Comparison of ENCODE assay signal across 1 cellular context in the genomic region with DNA sequence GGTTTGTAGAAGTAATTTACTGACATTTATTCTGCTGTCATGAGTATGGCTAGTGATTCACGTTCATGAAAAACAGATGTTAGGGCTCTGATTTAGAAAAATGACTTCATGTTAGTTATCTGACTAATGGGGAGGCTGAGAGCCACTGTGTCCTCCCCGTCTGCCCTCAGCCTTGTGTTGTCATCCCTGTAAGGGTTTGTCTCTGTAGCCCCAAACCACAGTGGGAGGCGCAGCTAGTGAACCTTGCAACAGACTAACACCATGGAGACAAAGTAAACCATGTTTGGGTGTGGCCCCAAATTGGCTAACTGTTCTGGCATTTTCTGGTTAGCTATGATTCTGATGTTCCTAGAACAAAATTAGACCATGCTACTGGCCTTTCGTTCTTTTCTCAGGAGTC.
TF ChIP-seq lines count a peak whose summit lies in the region.

No MANE protein-coding gene starts in this region.

TF ChIP-seq in K562, 482 proteins besides CTCF, POLR2A, EP300 and RAD21 (continued from another document):
- TF ChIP-seq, protein P1, sequence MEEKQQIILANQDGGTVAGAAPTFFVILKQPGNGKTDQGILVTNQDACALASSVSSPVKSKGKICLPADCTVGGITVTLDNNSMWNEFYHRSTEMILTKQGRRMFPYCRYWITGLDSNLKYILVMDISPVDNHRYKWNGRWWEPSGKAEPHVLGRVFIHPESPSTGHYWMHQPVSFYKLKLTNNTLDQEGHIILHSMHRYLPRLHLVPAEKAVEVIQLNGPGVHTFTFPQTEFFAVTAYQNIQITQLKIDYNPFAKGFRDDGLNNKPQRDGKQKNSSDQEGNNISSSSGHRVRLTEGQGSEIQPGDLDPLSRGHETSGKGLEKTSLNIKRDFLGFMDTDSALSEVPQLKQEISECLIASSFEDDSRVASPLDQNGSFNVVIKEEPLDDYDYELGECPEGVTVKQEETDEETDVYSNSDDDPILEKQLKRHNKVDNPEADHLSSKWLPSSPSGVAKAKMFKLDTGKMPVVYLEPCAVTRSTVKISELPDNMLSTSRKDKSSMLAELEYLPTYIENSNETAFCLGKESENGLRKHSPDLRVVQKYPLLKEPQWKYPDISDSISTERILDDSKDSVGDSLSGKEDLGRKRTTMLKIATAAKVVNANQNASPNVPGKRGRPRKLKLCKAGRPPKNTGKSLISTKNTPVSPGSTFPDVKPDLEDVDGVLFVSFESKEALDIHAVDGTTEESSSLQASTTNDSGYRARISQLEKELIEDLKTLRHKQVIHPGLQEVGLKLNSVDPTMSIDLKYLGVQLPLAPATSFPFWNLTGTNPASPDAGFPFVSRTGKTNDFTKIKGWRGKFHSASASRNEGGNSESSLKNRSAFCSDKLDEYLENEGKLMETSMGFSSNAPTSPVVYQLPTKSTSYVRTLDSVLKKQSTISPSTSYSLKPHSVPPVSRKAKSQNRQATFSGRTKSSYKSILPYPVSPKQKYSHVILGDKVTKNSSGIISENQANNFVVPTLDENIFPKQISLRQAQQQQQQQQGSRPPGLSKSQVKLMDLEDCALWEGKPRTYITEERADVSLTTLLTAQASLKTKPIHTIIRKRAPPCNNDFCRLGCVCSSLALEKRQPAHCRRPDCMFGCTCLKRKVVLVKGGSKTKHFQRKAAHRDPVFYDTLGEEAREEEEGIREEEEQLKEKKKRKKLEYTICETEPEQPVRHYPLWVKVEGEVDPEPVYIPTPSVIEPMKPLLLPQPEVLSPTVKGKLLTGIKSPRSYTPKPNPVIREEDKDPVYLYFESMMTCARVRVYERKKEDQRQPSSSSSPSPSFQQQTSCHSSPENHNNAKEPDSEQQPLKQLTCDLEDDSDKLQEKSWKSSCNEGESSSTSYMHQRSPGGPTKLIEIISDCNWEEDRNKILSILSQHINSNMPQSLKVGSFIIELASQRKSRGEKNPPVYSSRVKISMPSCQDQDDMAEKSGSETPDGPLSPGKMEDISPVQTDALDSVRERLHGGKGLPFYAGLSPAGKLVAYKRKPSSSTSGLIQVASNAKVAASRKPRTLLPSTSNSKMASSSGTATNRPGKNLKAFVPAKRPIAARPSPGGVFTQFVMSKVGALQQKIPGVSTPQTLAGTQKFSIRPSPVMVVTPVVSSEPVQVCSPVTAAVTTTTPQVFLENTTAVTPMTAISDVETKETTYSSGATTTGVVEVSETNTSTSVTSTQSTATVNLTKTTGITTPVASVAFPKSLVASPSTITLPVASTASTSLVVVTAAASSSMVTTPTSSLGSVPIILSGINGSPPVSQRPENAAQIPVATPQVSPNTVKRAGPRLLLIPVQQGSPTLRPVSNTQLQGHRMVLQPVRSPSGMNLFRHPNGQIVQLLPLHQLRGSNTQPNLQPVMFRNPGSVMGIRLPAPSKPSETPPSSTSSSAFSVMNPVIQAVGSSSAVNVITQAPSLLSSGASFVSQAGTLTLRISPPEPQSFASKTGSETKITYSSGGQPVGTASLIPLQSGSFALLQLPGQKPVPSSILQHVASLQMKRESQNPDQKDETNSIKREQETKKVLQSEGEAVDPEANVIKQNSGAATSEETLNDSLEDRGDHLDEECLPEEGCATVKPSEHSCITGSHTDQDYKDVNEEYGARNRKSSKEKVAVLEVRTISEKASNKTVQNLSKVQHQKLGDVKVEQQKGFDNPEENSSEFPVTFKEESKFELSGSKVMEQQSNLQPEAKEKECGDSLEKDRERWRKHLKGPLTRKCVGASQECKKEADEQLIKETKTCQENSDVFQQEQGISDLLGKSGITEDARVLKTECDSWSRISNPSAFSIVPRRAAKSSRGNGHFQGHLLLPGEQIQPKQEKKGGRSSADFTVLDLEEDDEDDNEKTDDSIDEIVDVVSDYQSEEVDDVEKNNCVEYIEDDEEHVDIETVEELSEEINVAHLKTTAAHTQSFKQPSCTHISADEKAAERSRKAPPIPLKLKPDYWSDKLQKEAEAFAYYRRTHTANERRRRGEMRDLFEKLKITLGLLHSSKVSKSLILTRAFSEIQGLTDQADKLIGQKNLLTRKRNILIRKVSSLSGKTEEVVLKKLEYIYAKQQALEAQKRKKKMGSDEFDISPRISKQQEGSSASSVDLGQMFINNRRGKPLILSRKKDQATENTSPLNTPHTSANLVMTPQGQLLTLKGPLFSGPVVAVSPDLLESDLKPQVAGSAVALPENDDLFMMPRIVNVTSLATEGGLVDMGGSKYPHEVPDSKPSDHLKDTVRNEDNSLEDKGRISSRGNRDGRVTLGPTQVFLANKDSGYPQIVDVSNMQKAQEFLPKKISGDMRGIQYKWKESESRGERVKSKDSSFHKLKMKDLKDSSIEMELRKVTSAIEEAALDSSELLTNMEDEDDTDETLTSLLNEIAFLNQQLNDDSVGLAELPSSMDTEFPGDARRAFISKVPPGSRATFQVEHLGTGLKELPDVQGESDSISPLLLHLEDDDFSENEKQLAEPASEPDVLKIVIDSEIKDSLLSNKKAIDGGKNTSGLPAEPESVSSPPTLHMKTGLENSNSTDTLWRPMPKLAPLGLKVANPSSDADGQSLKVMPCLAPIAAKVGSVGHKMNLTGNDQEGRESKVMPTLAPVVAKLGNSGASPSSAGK (IDR thresholded peaks at IDR 0.05), result no peak
- TF ChIP-seq FOSL1 (tag; conservative IDR thresholded peaks at IDR 0.05) (peak; percentile 65), ZNF174 (CRISPR knock-in tag; IDR thresholded peaks at IDR 0.05) (no peak), CREBBP (IDR thresholded peaks at IDR 0.05; ENCODE audit: low read depth, low read length) (no peak), MYNN (IDR thresholded peaks at IDR 0.05) (no peak), MYNN (CRISPR knock-in tag; IDR thresholded peaks at IDR 0.05) (no peak), CEBPB (tag; IDR thresholded peaks at IDR 0.05) (peak; percentile 77), FOXJ3 (CRISPR knock-in tag; IDR thresholded peaks at IDR 0.05) (peak; percentile 69), CTBP1 (IDR thresholded peaks at IDR 0.05; ENCODE audit: borderline replicate concordance) (0 out of 2 replicates have a peak, but pooled peaks have one; percentile 13), NFYB (IDR thresholded peaks at IDR 0.05; ENCODE audit: extremely low read depth, insufficient read length) (no peak), PTRF (tag; IDR thresholded peaks at IDR 0.05) (no peak), ZNF431 (CRISPR knock-in tag; IDR thresholded peaks at IDR 0.05) (peak; percentile 90), CBFA2T2 (conservative IDR thresholded peaks at IDR 0.05) (0 out of 2 replicates have a peak, but pooled peaks have one; percentile 4), HDAC8 (tag; IDR thresholded peaks at IDR 0.05) (no peak), ZNF24 (IDR thresholded peaks at IDR 0.05) (no peak), NCOA2 (IDR thresholded peaks at IDR 0.05; ENCODE audit: partially characterized antibody in 2 of 2) (no peak), LARP7 (IDR thresholded peaks at IDR 0.05) (no peak)
- TF ChIP-seq, protein P2, sequence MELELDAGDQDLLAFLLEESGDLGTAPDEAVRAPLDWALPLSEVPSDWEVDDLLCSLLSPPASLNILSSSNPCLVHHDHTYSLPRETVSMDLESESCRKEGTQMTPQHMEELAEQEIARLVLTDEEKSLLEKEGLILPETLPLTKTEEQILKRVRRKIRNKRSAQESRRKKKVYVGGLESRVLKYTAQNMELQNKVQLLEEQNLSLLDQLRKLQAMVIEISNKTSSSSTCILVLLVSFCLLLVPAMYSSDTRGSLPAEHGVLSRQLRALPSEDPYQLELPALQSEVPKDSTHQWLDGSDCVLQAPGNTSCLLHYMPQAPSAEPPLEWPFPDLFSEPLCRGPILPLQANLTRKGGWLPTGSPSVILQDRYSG (tag; conservative IDR thresholded peaks at IDR 0.05; ENCODE audit: low read depth), result no peak
- TF ChIP-seq, protein P3, sequence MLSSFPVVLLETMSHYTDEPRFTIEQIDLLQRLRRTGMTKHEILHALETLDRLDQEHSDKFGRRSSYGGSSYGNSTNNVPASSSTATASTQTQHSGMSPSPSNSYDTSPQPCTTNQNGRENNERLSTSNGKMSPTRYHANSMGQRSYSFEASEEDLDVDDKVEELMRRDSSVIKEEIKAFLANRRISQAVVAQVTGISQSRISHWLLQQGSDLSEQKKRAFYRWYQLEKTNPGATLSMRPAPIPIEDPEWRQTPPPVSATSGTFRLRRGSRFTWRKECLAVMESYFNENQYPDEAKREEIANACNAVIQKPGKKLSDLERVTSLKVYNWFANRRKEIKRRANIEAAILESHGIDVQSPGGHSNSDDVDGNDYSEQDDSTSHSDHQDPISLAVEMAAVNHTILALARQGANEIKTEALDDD (IDR thresholded peaks at IDR 0.05), result peak; percentile 86
